18 cellular contexts compared by ENCODE assay signal in genomic region chr1:201990427-201990826, GRCh38. TPM values are rescaled to one million over a fixed set of nuclear protein-coding genes. Genes with fewer than 3 reads are reported as not detected.
DNase-seq lines count a peak whose midpoint lies in the region; ATAC-seq, FAIRE-seq and TF ChIP-seq lines count a peak whose summit lies in the region.
"Had no signal": no experiment of that assay in that cellular context is flagged by ENCODE, and none has a peak within 500 bp of the region (broad histone marks: within the 10 kb centered on the region; RNA-seq: fewer than 3 reads in every experiment).

No MANE protein-coding gene starts in this region.

- H3K4me3 ChIP-seq in SK-N-SH (ENCODE audit: low read depth in 2 of 2, low read length in 1 of 2) (no peak overlapping the region), K562 (no peak overlapping the region), heart left ventricle (no peak overlapping the region), pancreas (no peak overlapping the region)

- TF ChIP-seq RAD21 in SK-N-SH (IDR thresholded peaks at IDR 0.05; ENCODE audit: low read length) (no peak), K562 (CRISPR knock-in tag; conservative IDR thresholded peaks at IDR 0.05 in 1 of 2, IDR thresholded peaks at IDR 0.05 in 1 of 2) (no peak)

- WGBS in SK-N-SH (ENCODE audit: low lambda C conversion rate), result 74% methylated on average over 6 of the region's 6 CpGs
- WGBS in K562 (ENCODE audit: insufficient coverage, low coverage, missing lambda C conversion rate), result 76% methylated on average over 6 of the region's 6 CpGs
- 40 to 42% (median 40%) methylated on average over 6 of the region's 6 CpGs for WGBS in heart left ventricle, 4 donors
- WGBS in pancreas, 2 donors, result 11 to 20% methylated on average over 6 of the region's 6 CpGs

- H2AFZ ChIP-seq in SK-N-SH (ENCODE audit: low read depth) (no peak overlapping the region), K562 (ENCODE audit: low read depth, low read length) (no peak overlapping the region)

- H3K27me3 ChIP-seq in SK-N-SH (ENCODE audit: insufficient read depth) (no peaks in the 10 kb centered on the region), K562 (ENCODE audit: control insufficient read depth in 2 of 2, insufficient read depth in 2 of 2, low read length in 2 of 2) (no peaks in the 10 kb centered on the region), heart left ventricle (no peaks in the 10 kb centered on the region), pancreas (no peaks in the 10 kb centered on the region)
- H3K27me3 ChIP-seq: BE2C had no signal

- CTCF ChIA-PET in SK-N-SH (lab: Yijun Ruan, JAX), result interaction anchor here (1.5 to 9.6 kb wide), 5 partner anchors 9 to 133 kb away, joined by 3 to 58 read pairs (median 12); partner anchors contain the start of gene GPR37L1
- CTCF ChIA-PET in K562 (lab: Yijun Ruan, JAX; ENCODE audit: low intra/inter-chr PET ratio), result no interaction called here

- no peak for TF ChIP-seq POLR2A in K562 (conservative IDR thresholded peaks at IDR 0.05)
- no peak for TF ChIP-seq POLR2A in heart left ventricle (IDR thresholded peaks at IDR 0.05)

- no peaks in the 10 kb centered on the region for H3K9me2 ChIP-seq in SK-N-SH

- no peaks in the 10 kb centered on the region for H3K9me3 ChIP-seq in SK-N-SH
- no peaks in the 10 kb centered on the region for H3K9me3 ChIP-seq in K562 (replicated peaks; ENCODE audit: control insufficient read depth, insufficient read depth, low read depth, low read length)
- no peaks in the 10 kb centered on the region for H3K9me3 ChIP-seq in heart left ventricle
- no peaks in the 10 kb centered on the region for H3K9me3 ChIP-seq in pancreas
- H3K9me3 ChIP-seq: BE2C had no signal

- peaks cover 37 to 43% of the 10 kb centered on the region in 2 experiments for H3K36me3 ChIP-seq in SK-N-SH (replicated peaks in 1 of 2; ENCODE audit: control insufficient read depth in 1 of 2, insufficient read depth in 2 of 2, low read length in 1 of 2)
- H3K36me3 ChIP-seq in K562 (ENCODE audit: control insufficient read depth, insufficient read depth, low read length), result peaks cover 77% of the 10 kb centered on the region
- H3K36me3 ChIP-seq in heart left ventricle, result peaks cover 0 to 71% (median 67%) of the 10 kb centered on the region in 9 donors
- H3K36me3 ChIP-seq in pancreas, result peaks cover 0 to 11% (median 11%) of the 10 kb centered on the region in 3 donors

- no peak overlapping the region for H3K27ac ChIP-seq in SK-N-SH (ENCODE audit: low read depth in 2 of 2, low read length in 1 of 2)
- no peak overlapping the region for H3K27ac ChIP-seq in K562 (ENCODE audit: extremely low read depth, low read depth, low read length)
- H3K27ac ChIP-seq in heart left ventricle, result peak overlapping the region in 7 of 12 donors; percentile 10 to 46 (median 36)
- peak overlapping the region in 2 of 4 donors; percentile 34 to 41 for H3K27ac ChIP-seq in pancreas
- H3K27ac ChIP-seq: KMS-11 had no signal

- TF ChIP-seq EP300 in SK-N-SH (IDR thresholded peaks at IDR 0.05; ENCODE audit: borderline replicate concordance in 1 of 2, low read depth in 1 of 2, low read length in 1 of 2), result no peak
- TF ChIP-seq EP300 in K562 (IDR thresholded peaks at IDR 0.05; ENCODE audit: low read length), result no peak

- ATAC-seq in K562 (no peak), heart left ventricle (peak; percentile 92 to 95 (median 94)), pancreas (peak; percentile 83 to 96 (median 91)), GM21576 (IDR thresholded peaks at IDR 0.05; ENCODE audit: unreplicated experiment) (no peak)

- POLR2A ChIA-PET in SK-N-SH (lab: Yijun Ruan, JAX), result no interaction called here
- POLR2A ChIA-PET in K562 (lab: Yijun Ruan, JAX), result interaction anchor here (2.8 kb wide), 1 partner anchor 9 kb away, joined by 21 read pairs; no protein-coding TSS in a partner anchor

- H3K79me2 ChIP-seq in SK-N-SH (ENCODE audit: insufficient read depth) (peaks cover 32% of the 10 kb centered on the region), K562 (ENCODE audit: control insufficient read depth, insufficient read depth, low read length) (peaks cover 15% of the 10 kb centered on the region)

- TF ChIP-seq CTCF in SK-N-SH (IDR thresholded peaks at IDR 0.05), result no peak
- TF ChIP-seq CTCF in K562 (IDR thresholded peaks at IDR 0.05 in 2 of 3, conservative IDR thresholded peaks at IDR 0.05 in 1 of 3; ENCODE audit: insufficient read depth in 2 of 3, low read depth in 1 of 3, low read length in 3 of 3), result no peak
- TF ChIP-seq CTCF in heart left ventricle (IDR thresholded peaks at IDR 0.05), result no peak
- TF ChIP-seq CTCF in pancreas (IDR thresholded peaks at IDR 0.05), result no peak

- H3K4me2 ChIP-seq in SK-N-SH, result no peak overlapping the region
- H3K4me2 ChIP-seq in K562 (ENCODE audit: insufficient read depth, low read length), result no peak overlapping the region
- H3K4me2 ChIP-seq: KMS-11 had no signal

- FAIRE-seq in K562 (lab: Jason Lieb, UNC) (peak; percentile 73), pancreas (lab: Jason Lieb, UNC) (no peak)
- FAIRE-seq: H1, RCC 7860 had no signal

- intact Hi-C loops in K562 (cut with micrococcal nuclease), result no loop called here
- intact Hi-C loops in heart left ventricle (cut with DNase I), result no loop called here
- intact Hi-C loops in pancreas (cut with DNase I), result no loop called here
- intact Hi-C loops in posterior vena cava (cut with DNase I), result no loop called here

- peaks cover 7% of the 10 kb centered on the region for H3F3A ChIP-seq in SK-N-SH (replicated peaks; ENCODE audit: insufficient read depth)

- peaks cover 15% of the 10 kb centered on the region; the same call in 1 of the 2 replicates for H4K20me1 ChIP-seq in SK-N-SH (ENCODE audit: insufficient read depth)
- H4K20me1 ChIP-seq in K562 (replicated peaks; ENCODE audit: control insufficient read depth, insufficient read depth, low read length), result peaks cover 11% of the 10 kb centered on the region

- no peaks in the 10 kb centered on the region for H3K9me1 ChIP-seq in K562 (ENCODE audit: control insufficient read depth, insufficient read depth, low read length)

- BruUV-seq in K562 (replicated peaks; lab: Mats Ljungman, UMichigan), result no TSS peak

- DNase-seq in SK-N-SH, result peak; percentile 62
- DNase-seq in K562 (ENCODE audit: extremely low read depth in 1 of 4, low spot score in 3 of 4), result no peak
- peak in 4 of 5 donors; percentile 67 to 76 (median 73) for DNase-seq in heart left ventricle
- DNase-seq in pancreas, result peak in 4 of 6 donors; percentile 58 to 74 (median 66)
- no peak for DNase-seq in posterior vena cava (ENCODE audit: low spot score)
- no peak for DNase-seq in D341Med (ENCODE audit: low spot score)
- DNase-seq: ACHN; BE2C; CD4-positive, alpha-beta memory T cell; GF-D8; NCI-H1930; NCI-H2171 treated with DMSO at 0.1 percent for 48 hours; NCI-H510A; SIG-M5 had no signal

- peaks cover 0 to 7% of the 10 kb centered on the region in 2 experiments; a peak in 1 of 4 replicates for H3K4me1 ChIP-seq in SK-N-SH (ENCODE audit: control insufficient read depth in 1 of 2, insufficient read depth in 2 of 2, low read depth in 1 of 2, low read length in 1 of 2)
- no peaks in the 10 kb centered on the region; a peak in 1 of 5 replicates for H3K4me1 ChIP-seq in K562 (replicated peaks in 1 of 2; ENCODE audit: control insufficient read depth in 2 of 2, insufficient read depth in 2 of 2, low read length in 2 of 2)
- H3K4me1 ChIP-seq in heart left ventricle, result peaks cover 0 to 29% (median 8%) of the 10 kb centered on the region in 12 donors
- peaks cover 0 to 10% (median 6%) of the 10 kb centered on the region in 3 donors for H3K4me1 ChIP-seq in pancreas
- H3K4me1 ChIP-seq: BE2C had no signal

- H3K9ac ChIP-seq in SK-N-SH, result no peak overlapping the region
- H3K9ac ChIP-seq in K562 (ENCODE audit: insufficient read depth in 1 of 2, low read depth in 2 of 2, low read length in 2 of 2), result no peak overlapping the region
- H3K9ac ChIP-seq: KMS-11 had no signal

- in situ Hi-C loops in K562 (cut with MboI), result no loop called here

RNA-seq across cellular contexts. Expression of gene RNPEP, which starts 8.0 kb away (rescaled TPM):
- polyA plus RNA-seq in SK-N-SH (2012; rRNA removed) (36.7 and 46.7 TPM in 2 replicates), K562 (2011; rRNA removed) (47.7 and 102 TPM in 2 replicates), K562 (2014; fragmentation: Illumina TruSeq; extraction: Trizol) (119 and 131 TPM in 2 replicates), K562 (2014; fragmentation: Nextera tagmentation; extraction: Ambion mirVana) (10 to 100 TPM; 27.5 to 35.1 TPM), K562 (2014; rRNA removed) (63.5 and 70.8 TPM in 2 replicates), heart left ventricle (10 to 100 TPM; 12.4 to 14.3 TPM), pancreas (10 to 100 TPM; 29.0 to 43.5 TPM)
- polyA plus RNA-seq in SK-N-SH (2012; cell fraction: cytosol; rRNA removed), result 45.5 and 49.7 TPM in 2 replicates
- polyA plus RNA-seq in SK-N-SH (2012; cell fraction: nucleus; rRNA removed), result 84.1 and 88.4 TPM in 2 replicates
- total RNA-seq in K562 (2011; cell fraction: chromatin; rRNA removed; ENCODE audit: low replicate concordance), result 80.9 and 81.4 TPM in 2 replicates
- 51.8 and 56.9 TPM in 2 replicates for total RNA-seq in K562 (2011; cell fraction: nucleolus; rRNA removed)
- 46.3 and 49.2 TPM in 2 replicates for total RNA-seq in K562 (2011; cell fraction: nucleoplasm; rRNA removed)
- total RNA-seq in K562 (2014; rRNA removed) (64.4 and 76.9 TPM in 2 replicates), K562 (2014; rRNA removed; fragmentation: Illumina TruSeq; extraction: Trizol) (51.4 and 56.3 TPM in 2 replicates), K562 (2015; rRNA removed; fragmentation: Illumina TruSeq; extraction: Trizol) (61.6 and 63.4 TPM in 2 replicates), K562 (2021) (85.1 and 85.9 TPM in 2 replicates), heart left ventricle (10 to 100 TPM; 14.1 to 36.2 (median 18.1) TPM), pancreas (10 to 100 TPM; 19.8 to 37.6 (median 26.5) TPM), posterior vena cava (10 to 100 TPM; 29.1 to 38.7 TPM)
- polyA plus RNA-seq in K562 (2011; cell fraction: cytosol; rRNA removed), result 51.2 and 51.7 TPM in 2 replicates
- 83.3 and 107 TPM in 2 replicates for polyA plus RNA-seq in K562 (2011; cell fraction: nucleus; rRNA removed)
- polyA plus RNA-seq in K562 (2012), result 97.9 and 111 TPM in 2 replicates
- 40.3 and 59.5 TPM in 2 replicates for polyA minus RNA-seq in K562 (2011; rRNA and poly(A)+ RNA removed)
- polyA minus RNA-seq in K562 (2011; cell fraction: cytosol; rRNA and poly(A)+ RNA removed), result 46.6 and 57.6 TPM in 2 replicates
- 16.6 and 28.9 TPM in 2 replicates for polyA minus RNA-seq in K562 (2011; cell fraction: nucleus; rRNA and poly(A)+ RNA removed)

RNA-seq across cellular contexts. Expression of gene ELF3, which starts 20.0 kb away (rescaled TPM):
- polyA plus RNA-seq in SK-N-SH (2012; rRNA removed) (0.10 and 0.11 TPM in 2 replicates), K562 (2011; rRNA removed) (0.47 and 0.87 TPM in 2 replicates), K562 (2014; fragmentation: Illumina TruSeq; extraction: Trizol) (0.15 TPM in 1 of 2 replicates, not detected in the other), K562 (2014; fragmentation: Nextera tagmentation; extraction: Ambion mirVana) (not detected), K562 (2014; rRNA removed) (0.03 TPM in 1 of 2 replicates, not detected in the other), heart left ventricle (1 to 10 TPM in 1 of 2 donors, under 1 TPM in 1; 0.15 to 3.9 TPM), pancreas (100 to 1,000 TPM; 284 to 447 TPM)
- 0.04 and 0.05 TPM in 2 replicates for polyA plus RNA-seq in SK-N-SH (2012; cell fraction: cytosol; rRNA removed)
- 1.3 and 1.5 TPM in 2 replicates for polyA plus RNA-seq in SK-N-SH (2012; cell fraction: nucleus; rRNA removed)
- 1.2 and 3.1 TPM in 2 replicates for total RNA-seq in K562 (2011; cell fraction: chromatin; rRNA removed; ENCODE audit: low replicate concordance)
- total RNA-seq in K562 (2011; cell fraction: nucleolus; rRNA removed), result 1.8 and 2.3 TPM in 2 replicates
- 0.73 and 1.3 TPM in 2 replicates for total RNA-seq in K562 (2011; cell fraction: nucleoplasm; rRNA removed)
- total RNA-seq in K562 (2014; rRNA removed) (0.16 TPM in 1 of 2 replicates, not detected in the other), K562 (2014; rRNA removed; fragmentation: Illumina TruSeq; extraction: Trizol) (0.07 TPM in 1 of 2 replicates, not detected in the other), K562 (2015; rRNA removed; fragmentation: Illumina TruSeq; extraction: Trizol) (0.07 and 0.15 TPM in 2 replicates), K562 (2021) (0.63 and 1.2 TPM in 2 replicates), heart left ventricle (10 to 100 TPM in 1 of 9 donors, 1 to 10 TPM in 2, under 1 TPM in 4, not detected in 2; 0.32 to 42.5 (median 0.69) TPM), pancreas (100 to 1,000 TPM in 5 of 6 donors, 10 to 100 TPM in 1; 99.3 to 278 (median 158) TPM), posterior vena cava (under 1 TPM; 0.37 to 0.48 TPM)
- 0.94 and 1.2 TPM in 2 replicates for polyA plus RNA-seq in K562 (2011; cell fraction: cytosol; rRNA removed)
- polyA plus RNA-seq in K562 (2011; cell fraction: nucleus; rRNA removed), result 1.6 and 2.7 TPM in 2 replicates
- polyA plus RNA-seq in K562 (2012), result 0.35 and 1.9 TPM in 2 replicates
- 0.21 and 0.54 TPM in 2 replicates for polyA minus RNA-seq in K562 (2011; rRNA and poly(A)+ RNA removed)
- polyA minus RNA-seq in K562 (2011; cell fraction: cytosol; rRNA and poly(A)+ RNA removed), result 0.67 TPM in 1 of 2 replicates, not detected in the other
- 0.94 and 1.00 TPM in 2 replicates for polyA minus RNA-seq in K562 (2011; cell fraction: nucleus; rRNA and poly(A)+ RNA removed)

RNA-seq across cellular contexts. Expression of gene TIMM17A, which starts 35.1 kb away (rescaled TPM):
- polyA plus RNA-seq in SK-N-SH (2012; rRNA removed) (33.6 and 51.6 TPM in 2 replicates), K562 (2011; rRNA removed) (197 and 262 TPM in 2 replicates), K562 (2014; fragmentation: Illumina TruSeq; extraction: Trizol) (146 and 154 TPM in 2 replicates), K562 (2014; fragmentation: Nextera tagmentation; extraction: Ambion mirVana) (100 to 1,000 TPM; 676 to 744 TPM), K562 (2014; rRNA removed) (155 and 178 TPM in 2 replicates), heart left ventricle (100 to 1,000 TPM in 1 of 2 donors, 10 to 100 TPM in 1; 50.7 to 151 TPM), pancreas (10 to 100 TPM; 18.1 to 28.2 TPM)
- 59.3 and 72.7 TPM in 2 replicates for polyA plus RNA-seq in SK-N-SH (2012; cell fraction: cytosol; rRNA removed)
- 20.6 and 39.2 TPM in 2 replicates for polyA plus RNA-seq in SK-N-SH (2012; cell fraction: nucleus; rRNA removed)
- 89.8 and 171 TPM in 2 replicates for total RNA-seq in K562 (2011; cell fraction: chromatin; rRNA removed; ENCODE audit: low replicate concordance)
- 62.5 and 62.7 TPM in 2 replicates for total RNA-seq in K562 (2011; cell fraction: nucleolus; rRNA removed)
- 108 and 147 TPM in 2 replicates for total RNA-seq in K562 (2011; cell fraction: nucleoplasm; rRNA removed)
- total RNA-seq in K562 (2014; rRNA removed) (116 and 131 TPM in 2 replicates), K562 (2014; rRNA removed; fragmentation: Illumina TruSeq; extraction: Trizol) (226 and 256 TPM in 2 replicates), K562 (2015; rRNA removed; fragmentation: Illumina TruSeq; extraction: Trizol) (158 and 173 TPM in 2 replicates), K562 (2021) (179 and 180 TPM in 2 replicates), heart left ventricle (100 to 1,000 TPM in 3 of 9 donors, 10 to 100 TPM in 6; 31.7 to 120 (median 86.0) TPM), pancreas (10 to 100 TPM in 5 of 6 donors, 1 to 10 TPM in 1; 7.9 to 17.8 (median 17.1) TPM), posterior vena cava (10 to 100 TPM; 38.8 to 47.5 TPM)
- polyA plus RNA-seq in K562 (2011; cell fraction: cytosol; rRNA removed), result 61.6 and 97.5 TPM in 2 replicates
- polyA plus RNA-seq in K562 (2011; cell fraction: nucleus; rRNA removed), result 58.4 and 74.7 TPM in 2 replicates
- 85.8 and 148 TPM in 2 replicates for polyA plus RNA-seq in K562 (2012)
- 94.8 and 116 TPM in 2 replicates for polyA minus RNA-seq in K562 (2011; rRNA and poly(A)+ RNA removed)
- polyA minus RNA-seq in K562 (2011; cell fraction: cytosol; rRNA and poly(A)+ RNA removed), result 31.9 and 42.0 TPM in 2 replicates
- 29.8 and 43.9 TPM in 2 replicates for polyA minus RNA-seq in K562 (2011; cell fraction: nucleus; rRNA and poly(A)+ RNA removed)

RNA-seq across cellular contexts. Expression of gene LMOD1, which starts 44.1 kb away (rescaled TPM):
- polyA plus RNA-seq in SK-N-SH (2012; rRNA removed) (2.7 and 4.9 TPM in 2 replicates), K562 (2011; rRNA removed) (0.28 and 0.43 TPM in 2 replicates), K562 (2014; fragmentation: Illumina TruSeq; extraction: Trizol) (0.40 and 0.45 TPM in 2 replicates), K562 (2014; fragmentation: Nextera tagmentation; extraction: Ambion mirVana) (under 1 TPM in 1 of 2 experiments, not detected in 1; 0.03 TPM), K562 (2014; rRNA removed) (0.33 and 0.39 TPM in 2 replicates), heart left ventricle (10 to 100 TPM in 1 of 2 donors, 1 to 10 TPM in 1; 5.1 to 14.5 TPM), pancreas (10 to 100 TPM in 1 of 2 donors, 1 to 10 TPM in 1; 7.1 to 13.6 TPM)
- polyA plus RNA-seq in SK-N-SH (2012; cell fraction: cytosol; rRNA removed), result 2.5 and 2.8 TPM in 2 replicates
- polyA plus RNA-seq in SK-N-SH (2012; cell fraction: nucleus; rRNA removed), result 7.2 and 8.2 TPM in 2 replicates
- 0.65 and 1.6 TPM in 2 replicates for total RNA-seq in K562 (2011; cell fraction: chromatin; rRNA removed; ENCODE audit: low replicate concordance)
- total RNA-seq in K562 (2011; cell fraction: nucleolus; rRNA removed), result 1.4 and 1.7 TPM in 2 replicates
- total RNA-seq in K562 (2011; cell fraction: nucleoplasm; rRNA removed), result 0.92 and 1.5 TPM in 2 replicates
- total RNA-seq in K562 (2014; rRNA removed) (0.54 and 0.69 TPM in 2 replicates), K562 (2014; rRNA removed; fragmentation: Illumina TruSeq; extraction: Trizol) (0.16 and 0.22 TPM in 2 replicates), K562 (2015; rRNA removed; fragmentation: Illumina TruSeq; extraction: Trizol) (0.15 and 0.22 TPM in 2 replicates), K562 (2021) (0.42 and 0.54 TPM in 2 replicates), heart left ventricle (10 to 100 TPM in 4 of 9 donors, 1 to 10 TPM in 5; 4.6 to 24.9 (median 10.0) TPM), pancreas (1 to 10 TPM in 5 of 6 donors, under 1 TPM in 1; 0.67 to 4.5 (median 1.7) TPM), posterior vena cava (100 to 1,000 TPM; 297 to 440 TPM)
- polyA plus RNA-seq in K562 (2011; cell fraction: cytosol; rRNA removed), result 0.24 and 0.48 TPM in 2 replicates
- polyA plus RNA-seq in K562 (2011; cell fraction: nucleus; rRNA removed), result 0.65 and 1.5 TPM in 2 replicates
- polyA plus RNA-seq in K562 (2012), result 0.33 and 0.69 TPM in 2 replicates
- polyA minus RNA-seq in K562 (2011; rRNA and poly(A)+ RNA removed), result 0.27 and 0.60 TPM in 2 replicates
- polyA minus RNA-seq in K562 (2011; cell fraction: cytosol; rRNA and poly(A)+ RNA removed), result 0.38 TPM in 1 of 2 replicates, not detected in the other
- 0.56 and 0.81 TPM in 2 replicates for polyA minus RNA-seq in K562 (2011; cell fraction: nucleus; rRNA and poly(A)+ RNA removed)
- total RNA-seq: CD4-positive, alpha-beta memory T cell had no signal
- polyA plus RNA-seq: CD4-positive, alpha-beta memory T cell had no signal

Comparison
In these comparisons a context has a peak if more than half of its experiments do, and no peak if none do; other contexts are left out.
1. DNase-seq: peak in SK-N-SH (single experiment), heart left ventricle (4 of 5) and pancreas (4 of 6); none in K562 (0 of 4), posterior vena cava (single experiment) and D341Med (single experiment).
2. H3K27ac ChIP-seq: peak in heart left ventricle (7 of 12); none in SK-N-SH (0 of 2) and K562 (single experiment).
3. ATAC-seq: peak in heart left ventricle (4 of 4) and pancreas (4 of 4); none in K562 (single experiment) and GM21576 (single experiment).
4. Of the 27 proteins assayed by ChIP-seq in both K562 and SK-N-SH: peak only in K562: none; only in SK-N-SH: GATA2 and RCOR1; in both: none; in neither: 25.